In genomic region chr14:61438036-61438435, GRCh38 we compare ENCODE assay signal across 10 cellular contexts.
DNase-seq lines count a peak whose midpoint lies in the region; ATAC-seq lines count a peak whose summit lies in the region.
"Had no signal": no experiment of that assay in that cellular context is flagged by ENCODE, and none has a peak within 500 bp of the region (broad histone marks: within the 10 kb centered on the region; RNA-seq: fewer than 3 reads in every experiment).

No MANE protein-coding gene starts in this region.

- H3K9me3 Mint-ChIP-seq in activated CD4-positive, alpha-beta T cell treated with anti-CD3 and anti-CD28 coated beads for 36 hours (ENCODE audit: low read depth) = no peaks in the 10 kb centered on the region
- no peaks in the 10 kb centered on the region for H3K9me3 Mint-ChIP-seq in stimulated activated naive CD8-positive, alpha-beta T cell treated with anti-CD3 and anti-CD28 coated beads, Interleukin-15, amount 100 ng/mL, for 72 hours

- H3K36me3 Mint-ChIP-seq in activated CD4-positive, alpha-beta T cell treated with anti-CD3 and anti-CD28 coated beads for 36 hours (ENCODE audit: low read depth) = peaks cover 16% of the 10 kb centered on the region
- H3K36me3 Mint-ChIP-seq in T-helper 17 cell (ENCODE audit: low read depth) = peaks cover 6% of the 10 kb centered on the region

- no peaks in the 10 kb centered on the region for H3K9me3 ChIP-seq in T-helper 17 cell (ENCODE audit: control insufficient read depth, low read length, poor library complexity, severe bottlenecking)

- intact Hi-C loops in activated CD4-positive, alpha-beta T cell treated with anti-CD3 and anti-CD28 coated beads for 36 hours (cut with DNase I, micrococcal nuclease) = loop anchor here (2.0 to 5.0 kb wide), 2 partner anchors 47 to 111 kb away; no protein-coding TSS in a partner anchor

- peaks cover 92% of the 10 kb centered on the region for H3K4me1 Mint-ChIP-seq in activated CD4-positive, alpha-beta T cell treated with anti-CD3 and anti-CD28 coated beads for 36 hours
- H3K4me1 Mint-ChIP-seq in T-helper 17 cell = peaks cover 57% of the 10 kb centered on the region
- H3K4me1 Mint-ChIP-seq in stimulated activated naive CD8-positive, alpha-beta T cell treated with anti-CD3 and anti-CD28 coated beads, Interleukin-15, amount 100 ng/mL, for 72 hours = peaks cover 97% of the 10 kb centered on the region

- DNase-seq in activated CD4-positive, alpha-beta T cell treated with anti-CD3 and anti-CD28 coated beads for 36 hours = no peak
- no peak for DNase-seq in activated CD4-positive, alpha-beta T cell treated with anti-CD3 and anti-CD28 coated beads, Interleukin-2, amount 50 U/mL, for 1 hour
- DNase-seq in T-helper 17 cell = no peak
- peak; percentile 46 for DNase-seq in foreskin melanocyte
- DNase-seq in stimulated activated naive CD8-positive, alpha-beta T cell treated with anti-CD3 and anti-CD28 coated beads, Interleukin-15, amount 100 ng/mL, for 72 hours = no peak
- DNase-seq in hippocampal formation (lab: John Stamatoyannopoulos, UW) = no peak
- DNase-seq in NCI-H524 (lab: John Stamatoyannopoulos, UW) = no peak
- DNase-seq: NCI-H1048, substantia nigra had no signal

- POLR2A ChIA-PET in activated CD4-positive, alpha-beta T cell treated with anti-CD3 and anti-CD28 coated beads for 36 hours (lab: Charles Lee) = interaction anchor here (1.1 kb wide), 1 partner anchor 107 kb away, joined by 3 read pairs; no protein-coding TSS in a partner anchor

- H3K27ac Mint-ChIP-seq in activated CD4-positive, alpha-beta T cell treated with anti-CD3 and anti-CD28 coated beads for 36 hours = peak overlapping the region; percentile 87
- peak overlapping the region; percentile 96 for H3K27ac Mint-ChIP-seq in T-helper 17 cell
- H3K27ac Mint-ChIP-seq in stimulated activated naive CD8-positive, alpha-beta T cell treated with anti-CD3 and anti-CD28 coated beads, Interleukin-15, amount 100 ng/mL, for 72 hours = peak overlapping the region; percentile 84 to 98

- CTCF ChIA-PET in activated CD4-positive, alpha-beta T cell treated with anti-CD3 and anti-CD28 coated beads for 36 hours (lab: Charles Lee) = interaction anchor here (0.7 to 1.7 kb wide), 3 partner anchors 11 to 277 kb away, joined by 3 to 4 read pairs (median 3); no protein-coding TSS in a partner anchor

- ATAC-seq in activated CD4-positive, alpha-beta T cell treated with anti-CD3 and anti-CD28 coated beads for 36 hours = no peak
- no peak for ATAC-seq in T-helper 17 cell
- peak; percentile 22 for ATAC-seq in stimulated activated naive CD8-positive, alpha-beta T cell treated with anti-CD3 and anti-CD28 coated beads, Interleukin-15, amount 100 ng/mL, for 72 hours
- ATAC-seq in HG02678 (IDR thresholded peaks at IDR 0.05; ENCODE audit: unreplicated experiment) = no peak

- H3K4me3 Mint-ChIP-seq in activated CD4-positive, alpha-beta T cell treated with anti-CD3 and anti-CD28 coated beads for 36 hours = peak overlapping the region; percentile 68
- H3K4me3 Mint-ChIP-seq in T-helper 17 cell = peak overlapping the region; percentile 63
- peak overlapping the region; percentile 86 to 95 for H3K4me3 Mint-ChIP-seq in stimulated activated naive CD8-positive, alpha-beta T cell treated with anti-CD3 and anti-CD28 coated beads, Interleukin-15, amount 100 ng/mL, for 72 hours

- H3K27me3 Mint-ChIP-seq in activated CD4-positive, alpha-beta T cell treated with anti-CD3 and anti-CD28 coated beads for 36 hours = no peaks in the 10 kb centered on the region
- H3K27me3 Mint-ChIP-seq in T-helper 17 cell = no peaks in the 10 kb centered on the region
- H3K27me3 Mint-ChIP-seq in stimulated activated naive CD8-positive, alpha-beta T cell treated with anti-CD3 and anti-CD28 coated beads, Interleukin-15, amount 100 ng/mL, for 72 hours = no peaks in the 10 kb centered on the region
